ENCODE assay signal across 1 cellular context in genomic region chr17:67750067-67750466, GRCh38.
TF ChIP-seq lines count a peak whose summit lies in the region.

No MANE protein-coding gene starts in this region.

TF ChIP-seq in K562, 482 proteins besides CTCF, POLR2A, EP300 and RAD21 (continued from another document):
- no peak for TF ChIP-seq PBX2 (CRISPR knock-in tag; IDR thresholded peaks at IDR 0.05; ENCODE audit: low read depth)
- no peak for TF ChIP-seq PBX2 (tag; conservative IDR thresholded peaks at IDR 0.05; ENCODE audit: low read depth)
- no peak for TF ChIP-seq ASH1L (IDR thresholded peaks at IDR 0.05; ENCODE audit: borderline replicate concordance, low read depth, partially characterized antibody)
- no peak for TF ChIP-seq ZBTB49 (CRISPR knock-in tag; IDR thresholded peaks at IDR 0.05; ENCODE audit: borderline replicate concordance)
- TF ChIP-seq MITF (IDR thresholded peaks at IDR 0.05) = no peak
- no peak for TF ChIP-seq GTF2E2 (tag; IDR thresholded peaks at IDR 0.05)
- TF ChIP-seq SMAD4 (CRISPR knock-in tag; conservative IDR thresholded peaks at IDR 0.05) = peak; percentile 41
- no peak for TF ChIP-seq MNT (conservative IDR thresholded peaks at IDR 0.05)
- no peak for TF ChIP-seq C11orf30 (IDR thresholded peaks at IDR 0.05; ENCODE audit: low read depth)
- no peak for TF ChIP-seq E2F5 (CRISPR knock-in tag; IDR thresholded peaks at IDR 0.05)
- 0 out of 2 replicates have a peak, but pooled peaks have one; percentile 40 for TF ChIP-seq ZNF197 (CRISPR knock-in tag; IDR thresholded peaks at IDR 0.05; ENCODE audit: low read depth)
- no peak for TF ChIP-seq PHTF2 (CRISPR knock-in tag; IDR thresholded peaks at IDR 0.05)
- no peak for TF ChIP-seq KHSRP (IDR thresholded peaks at IDR 0.05)
- no peak for TF ChIP-seq HSF4 (CRISPR knock-in tag; IDR thresholded peaks at IDR 0.05; ENCODE audit: borderline replicate concordance)
